In the genomic region with DNA sequence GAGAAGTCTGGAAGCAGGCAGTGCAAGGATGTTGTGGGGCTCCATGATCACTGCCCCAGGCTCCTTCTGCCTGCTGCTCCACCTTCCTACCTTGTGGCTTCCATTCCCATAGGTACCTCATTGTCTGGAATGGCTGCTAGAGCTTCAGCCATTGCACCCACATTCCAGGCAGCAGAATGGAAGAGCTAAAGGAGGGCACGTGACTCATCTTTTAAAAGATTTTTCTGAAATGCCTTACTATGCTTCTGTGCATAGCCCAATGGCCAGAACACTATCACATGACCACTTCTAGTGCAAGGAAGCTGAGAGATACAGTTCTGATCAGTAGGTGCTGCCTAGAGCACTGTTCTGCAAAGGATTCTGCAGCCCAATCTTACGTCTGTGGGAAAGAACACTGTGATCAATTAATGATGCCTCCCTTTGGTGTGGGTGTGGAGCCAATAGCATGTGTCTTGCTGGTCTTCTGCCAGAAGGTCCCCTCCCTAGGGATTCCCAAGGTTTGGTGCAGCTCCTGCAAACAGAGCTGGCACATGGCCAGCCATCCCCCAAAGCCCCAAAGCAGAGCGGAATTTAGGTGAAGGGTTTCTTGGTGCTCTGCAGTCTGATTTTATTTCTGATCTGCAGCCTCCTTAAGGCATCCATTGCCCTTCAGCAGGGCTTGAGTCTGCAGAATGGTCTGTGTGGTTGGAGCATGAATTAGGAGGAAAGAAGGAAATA, we compare ENCODE assay signal across 18 cellular contexts. TPM values are rescaled to one million over a fixed set of nuclear protein-coding genes. Genes with fewer than 3 reads are reported as not detected.
"Had no signal": no experiment of that assay in that cellular context is flagged by ENCODE, and none has a peak within 500 bp of the region (broad histone marks: within the 10 kb centered on the region; RNA-seq: fewer than 3 reads in every experiment).

No MANE protein-coding gene starts in this region.

- H3K4me1 Mint-ChIP-seq: activated CD4-positive, alpha-beta T cell treated with anti-CD3 and anti-CD28 coated beads, Interleukin-2, amount 10 ng/mL, durations not matched to agents 24 days and 14 days; activated naive CD4-positive, alpha-beta T cell treated with anti-CD3 and anti-CD28 coated beads, Interleukin-2, amount 10 ng/mL, durations not matched to agents 7 days and 5 days; central memory CD8-positive, alpha-beta T cell had no signal

- H3K27ac ChIP-seq: adrenal gland, ovary, vagina, VCaP had no signal

- H3K27me3 Mint-ChIP-seq: central memory CD8-positive, alpha-beta T cell; dendritic cell treated with granulocyte-macrophage colony-stimulating factor and Interleukin-4, amounts not matched to agents 40 ng/mL and 50 ng/mL, for 4 days had no signal

- H3K4me3 ChIP-seq: adrenal gland, ovary, tibial artery, vagina had no signal

- H3K9me3 Mint-ChIP-seq: activated CD4-positive, alpha-beta T cell treated with anti-CD3 and anti-CD28 coated beads, Interleukin-2, amount 10 ng/mL, durations not matched to agents 24 days and 14 days; activated naive CD4-positive, alpha-beta T cell treated with anti-CD3 and anti-CD28 coated beads, Interleukin-2, amount 10 ng/mL, durations not matched to agents 7 days and 5 days; activated T-helper 2 cell treated with anti-CD3 and anti-CD28 coated beads, Interferon-gamma antibody, Interleukin-2, Interleukin-4, amounts not matched to agents 10 μg/mL and 5 μg/mL and 100 μg/mL, durations not matched to agents 14 hours and 24 hours and 36 hours; central memory CD8-positive, alpha-beta T cell; dendritic cell treated with granulocyte-macrophage colony-stimulating factor and Interleukin-4, amounts not matched to agents 40 ng/mL and 50 ng/mL, for 4 days; effector memory CD8-positive, alpha-beta T cell; nephron progenitor cell; stimulated activated effector memory CD8-positive, alpha-beta T cell treated with anti-CD3 and anti-CD28 coated beads, Interleukin-12 subunit alpha, Interleukin-12 subunit beta, amount 100 ng/mL, for 72 hours had no signal

- ATAC-seq: effector memory CD8-positive, alpha-beta T cell; stimulated activated effector memory CD8-positive, alpha-beta T cell treated with anti-CD3 and anti-CD28 coated beads, Interleukin-12 subunit alpha, Interleukin-12 subunit beta, amount 100 ng/mL, for 72 hours had no signal

- DNase-seq: activated CD4-positive, alpha-beta T cell treated with anti-CD3 and anti-CD28 coated beads, Interleukin-2, amount 10 ng/mL, durations not matched to agents 24 days and 14 days; activated CD8-positive, alpha-beta memory T cell treated with anti-CD3 and anti-CD28 coated beads for 24 hours; activated naive CD4-positive, alpha-beta T cell treated with anti-CD3 and anti-CD28 coated beads, Interleukin-2, amount 10 ng/mL, durations not matched to agents 7 days and 5 days; activated T-cell treated with anti-CD3 and anti-CD28 coated beads for 4 hours; adrenal gland; effector memory CD8-positive, alpha-beta T cell; nephron progenitor cell; ovary; small intestine; T1000; tibial artery had no signal

- H3K4me1 ChIP-seq: adrenal gland, vagina had no signal

- H3K27me3 ChIP-seq: adrenal gland, ovary, tibial artery, vagina had no signal

- H3K4me3 Mint-ChIP-seq: activated CD4-positive, alpha-beta T cell treated with anti-CD3 and anti-CD28 coated beads, Interleukin-2, amount 10 ng/mL, durations not matched to agents 24 days and 14 days; activated naive CD4-positive, alpha-beta T cell treated with anti-CD3 and anti-CD28 coated beads, Interleukin-2, amount 10 ng/mL, durations not matched to agents 7 days and 5 days; central memory CD8-positive, alpha-beta T cell; dendritic cell treated with granulocyte-macrophage colony-stimulating factor and Interleukin-4, amounts not matched to agents 40 ng/mL and 50 ng/mL, for 4 days; effector memory CD8-positive, alpha-beta T cell; stimulated activated effector memory CD8-positive, alpha-beta T cell treated with anti-CD3 and anti-CD28 coated beads, Interleukin-12 subunit alpha, Interleukin-12 subunit beta, amount 100 ng/mL, for 72 hours had no signal

- H3K9me3 ChIP-seq: adrenal gland, ovary, tibial artery, vagina had no signal

- H3K36me3 ChIP-seq: adrenal gland, ovary, tibial artery, vagina had no signal

- H3K27ac Mint-ChIP-seq: activated CD4-positive, alpha-beta T cell treated with anti-CD3 and anti-CD28 coated beads, Interleukin-2, amount 10 ng/mL, durations not matched to agents 24 days and 14 days; activated naive CD4-positive, alpha-beta T cell treated with anti-CD3 and anti-CD28 coated beads, Interleukin-2, amount 10 ng/mL, durations not matched to agents 7 days and 5 days; activated T-helper 2 cell treated with anti-CD3 and anti-CD28 coated beads, Interferon-gamma antibody, Interleukin-2, Interleukin-4, amounts not matched to agents 10 μg/mL and 5 μg/mL and 100 μg/mL, durations not matched to agents 14 hours and 24 hours and 36 hours; dendritic cell treated with granulocyte-macrophage colony-stimulating factor and Interleukin-4, amounts not matched to agents 40 ng/mL and 50 ng/mL, for 4 days; effector memory CD8-positive, alpha-beta T cell; stimulated activated effector memory CD8-positive, alpha-beta T cell treated with anti-CD3 and anti-CD28 coated beads, Interleukin-12 subunit alpha, Interleukin-12 subunit beta, amount 100 ng/mL, for 72 hours had no signal

- H3K36me3 Mint-ChIP-seq: activated naive CD4-positive, alpha-beta T cell treated with anti-CD3 and anti-CD28 coated beads, Interleukin-2, amount 10 ng/mL, durations not matched to agents 7 days and 5 days; stimulated activated effector memory CD8-positive, alpha-beta T cell treated with anti-CD3 and anti-CD28 coated beads, Interleukin-12 subunit alpha, Interleukin-12 subunit beta, amount 100 ng/mL, for 72 hours had no signal

RNA-seq across cellular contexts. Expression of gene SPSB4, which starts 34.3 kb away (rescaled TPM):
- total RNA-seq: activated CD4-positive, alpha-beta T cell treated with anti-CD3 and anti-CD28 coated beads, Interleukin-2, amount 10 ng/mL, durations not matched to agents 24 days and 14 days; activated T-helper 2 cell treated with anti-CD3 and anti-CD28 coated beads, Interferon-gamma antibody, Interleukin-2, Interleukin-4, amounts not matched to agents 10 μg/mL and 5 μg/mL and 100 μg/mL, durations not matched to agents 14 hours and 24 hours and 36 hours; renal cortical epithelial cell had no signal
